In genomic region chr13:60540276-60540675, GRCh38 we compare ENCODE assay signal across 9 cellular contexts.
"Had no signal": no experiment of that assay in that cellular context is flagged by ENCODE, and none has a peak within 500 bp of the region (broad histone marks: within the 10 kb centered on the region; RNA-seq: fewer than 3 reads in every experiment).

No MANE protein-coding gene starts in this region.

- H3K4me1 Mint-ChIP-seq: IgD-negative memory B cell had no signal

- DNase-seq: GM23248, GOT3, H7, HFFc6, KG1 had no signal

- ATAC-seq: HCT116 had no signal

- H3K27ac Mint-ChIP-seq: HFFc6, IgD-negative memory B cell had no signal

- H3K4me3 ChIP-seq: GM23248, HAP-1 had no signal

- H3K9me3 ChIP-seq: HAP-1 had no signal

- H3K27me3 Mint-ChIP-seq: IgD-negative memory B cell had no signal

- H3K9me3 Mint-ChIP-seq: HFFc6, IgD-negative memory B cell had no signal

- H3K4me3 Mint-ChIP-seq: HFFc6, IgD-negative memory B cell had no signal

- H3K36me3 ChIP-seq: HAP-1 had no signal

- H2AFZ ChIP-seq: GM23248 had no signal

- H3K27ac ChIP-seq: GM23248, HL-60 had no signal

- H3K9ac ChIP-seq: GM23248 had no signal

- H3K4me1 ChIP-seq: HAP-1 had no signal
